24 cellular contexts compared by ENCODE assay signal in the genomic region with DNA sequence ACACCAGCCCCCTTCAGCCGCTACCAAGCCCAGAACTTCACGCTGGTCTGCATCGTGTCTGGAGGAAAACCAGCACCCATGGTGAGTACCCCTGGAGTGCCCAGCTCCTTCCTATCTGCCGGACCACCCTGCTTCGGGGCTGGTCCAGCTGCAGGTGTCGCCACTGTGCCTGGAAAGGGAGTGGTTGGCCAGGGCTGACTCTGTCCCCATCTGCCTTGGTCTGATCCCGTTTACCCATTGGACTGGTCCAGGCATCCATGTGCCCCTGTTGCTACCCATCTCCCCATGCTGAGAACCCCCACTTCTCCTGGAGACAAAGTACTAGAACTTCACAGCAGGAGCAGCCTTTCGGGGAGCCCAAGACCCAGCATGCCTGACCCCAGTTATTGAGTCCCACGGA.
DNase-seq lines count a peak whose midpoint lies in the region; ATAC-seq, FAIRE-seq and TF ChIP-seq lines count a peak whose summit lies in the region.
"Had no signal": no experiment of that assay in that cellular context is flagged by ENCODE, and none has a peak within 500 bp of the region (broad histone marks: within the 10 kb centered on the region; RNA-seq: fewer than 3 reads in every experiment).

No MANE protein-coding gene starts in this region.

- no peak overlapping the region for H3K14ac ChIP-seq in neuronal stem cell (ENCODE audit: low read length)

- no peak overlapping the region for H3K4ac ChIP-seq in neuronal stem cell (ENCODE audit: low read length)

- H3K4me2 ChIP-seq in HepG2 (ENCODE audit: low read depth, low read length) (no peak overlapping the region), neuronal stem cell (ENCODE audit: insufficient read depth, low read length, poor library complexity, severe bottlenecking) (no peak overlapping the region)
- H3K4me2 ChIP-seq: A549, BLaER1 had no signal

- H4K8ac ChIP-seq in neuronal stem cell (ENCODE audit: low read depth, low read length), result no peak overlapping the region

- H3K79me2 ChIP-seq in HepG2 (ENCODE audit: insufficient read depth, low read length), result no peaks in the 10 kb centered on the region

- peaks cover 18% of the 10 kb centered on the region for H3K36me3 Mint-ChIP-seq in WTC11
- no peaks in the 10 kb centered on the region for H3K36me3 Mint-ChIP-seq in CD4-positive, alpha-beta T cell (ENCODE audit: low read depth)
- H3K36me3 Mint-ChIP-seq: CD14-positive monocyte; CD8-positive, alpha-beta memory T cell; IgD-negative memory B cell had no signal

- H3K4me1 Mint-ChIP-seq in WTC11, result peaks cover 13% of the 10 kb centered on the region
- no peaks in the 10 kb centered on the region for H3K4me1 Mint-ChIP-seq in CD4-positive, alpha-beta T cell (ENCODE audit: low read depth)
- H3K4me1 Mint-ChIP-seq: CD14-positive monocyte; CD8-positive, alpha-beta memory T cell had no signal

- BruUV-seq in HepG2 (replicated peaks; lab: Mats Ljungman, UMichigan), result no TSS peak

- H3K27ac Mint-ChIP-seq in WTC11, result no peak overlapping the region
- no peak overlapping the region for H3K27ac Mint-ChIP-seq in CD4-positive, alpha-beta T cell
- H3K27ac Mint-ChIP-seq: CD14-positive monocyte; CD8-positive, alpha-beta memory T cell; HFFc6; IgD-negative memory B cell had no signal

- no peaks in the 10 kb centered on the region for H3K9me3 ChIP-seq in HepG2 (ENCODE audit: low read length)
- no peaks in the 10 kb centered on the region for H3K9me3 ChIP-seq in right lobe of liver
- no peaks in the 10 kb centered on the region for H3K9me3 ChIP-seq in neuronal stem cell (replicated peaks in 1 of 2; ENCODE audit: control insufficient read depth in 2 of 2, insufficient read depth in 1 of 2, low read depth in 1 of 2, low read length in 2 of 2)
- no peaks in the 10 kb centered on the region for H3K9me3 ChIP-seq in heart left ventricle
- H3K9me3 ChIP-seq in CD4-positive, alpha-beta T cell (ENCODE audit: control insufficient read depth, low read length), result no peaks in the 10 kb centered on the region
- H3K9me3 ChIP-seq: A549, BLaER1, HAP-1 had no signal

- H3K23ac ChIP-seq in neuronal stem cell (ENCODE audit: low read depth, low read length, poor library complexity), result peak overlapping the region; percentile 67

- no peak for FAIRE-seq in HepG2 (lab: Jason Lieb, UNC)
- FAIRE-seq: A549, GM12878, HTR-8/SVneo had no signal

- H2BK5ac ChIP-seq in neuronal stem cell (ENCODE audit: low read length), result no peak overlapping the region

- TF ChIP-seq POLR2A in HepG2 (IDR thresholded peaks at IDR 0.05; ENCODE audit: insufficient read depth in 1 of 2, low read depth in 2 of 2, low read length in 2 of 2) (no peak), right lobe of liver (IDR thresholded peaks at IDR 0.05) (no peak), heart left ventricle (IDR thresholded peaks at IDR 0.05) (no peak)

- CTCF ChIA-PET in HepG2 (lab: Yijun Ruan, JAX; ENCODE audit: low intra/inter-chr PET ratio, low total read pairs), result no interaction called here
- CTCF ChIA-PET in WTC11 (lab: Charles Lee), result interaction anchor here (0.7 to 2.6 kb wide), 11 partner anchors 13 to 213 kb away, joined by 3 to 8 read pairs (median 3); a partner anchor contains a TSS
- CTCF ChIA-PET in CD4-positive, alpha-beta T cell (lab: Charles Lee), result no interaction called here

- no peak overlapping the region for H3K27ac ChIP-seq in HepG2 (ENCODE audit: extremely low read length, insufficient read depth, low read length)
- no peak overlapping the region for H3K27ac ChIP-seq in right lobe of liver
- H3K27ac ChIP-seq in neuronal stem cell (replicated peaks; ENCODE audit: low read length), result no peak overlapping the region
- H3K27ac ChIP-seq in brain microvascular endothelial cell, result no peak overlapping the region
- H3K27ac ChIP-seq in heart left ventricle, result no peak overlapping the region
- no peak overlapping the region for H3K27ac ChIP-seq in CD4-positive, alpha-beta T cell (ENCODE audit: low read depth, low read length)
- H3K27ac ChIP-seq: 22Rv1, A549, BLaER1 had no signal

- H3K4me1 ChIP-seq in HepG2 (ENCODE audit: insufficient read depth, low read length), result no peaks in the 10 kb centered on the region
- no peaks in the 10 kb centered on the region for H3K4me1 ChIP-seq in right lobe of liver
- H3K4me1 ChIP-seq in neuronal stem cell (ENCODE audit: control insufficient read depth in 2 of 2, insufficient read depth in 1 of 2, low read depth in 1 of 2, low read length in 2 of 2), result peaks cover 0 to 4% of the 10 kb centered on the region in 2 donors
- H3K4me1 ChIP-seq in heart left ventricle, result no peaks in the 10 kb centered on the region
- H3K4me1 ChIP-seq: A549, HAP-1 had no signal

- no peak overlapping the region for H2AFZ ChIP-seq in HepG2 (ENCODE audit: low read length)
- H2AFZ ChIP-seq in neuronal stem cell (ENCODE audit: low read length), result no peak overlapping the region

- peak; percentile 43 for TF ChIP-seq CTCF in HepG2 (CRISPR knock-in tag; IDR thresholded peaks at IDR 0.05)
- TF ChIP-seq CTCF in right lobe of liver (IDR thresholded peaks at IDR 0.05), result no peak
- no peak for TF ChIP-seq CTCF in WTC11 (IDR thresholded peaks at IDR 0.05)
- no peak for TF ChIP-seq CTCF in brain microvascular endothelial cell (IDR thresholded peaks at IDR 0.05; ENCODE audit: low read depth, low read length, missing control alignments)
- TF ChIP-seq CTCF in heart left ventricle (IDR thresholded peaks at IDR 0.05), result no peak
- no peak for TF ChIP-seq CTCF in CD4-positive, alpha-beta T cell (IDR thresholded peaks at IDR 0.05)

- H2BK15ac ChIP-seq in neuronal stem cell (ENCODE audit: low read length), result peak overlapping the region; percentile 59

- H3K9ac ChIP-seq in HepG2 (ENCODE audit: insufficient read depth, low read depth, low read length), result no peak overlapping the region
- peak overlapping the region; percentile 74 for H3K9ac ChIP-seq in neuronal stem cell (ENCODE audit: low read depth, low read length, poor library complexity)
- H3K9ac ChIP-seq: BLaER1 had no signal

- H3K4me3 Mint-ChIP-seq in WTC11, result no peak overlapping the region
- no peak overlapping the region for H3K4me3 Mint-ChIP-seq in CD4-positive, alpha-beta T cell
- H3K4me3 Mint-ChIP-seq: CD14-positive monocyte; CD8-positive, alpha-beta memory T cell; HFFc6; IgD-negative memory B cell had no signal

- DNase-seq in HepG2 (ENCODE audit: low spot score) (no peak), right lobe of liver (no peak), WTC11 (ENCODE audit: low spot score) (no peak), neuronal stem cell (ENCODE audit: low spot score) (no peak), CD1c-positive myeloid dendritic cell (ENCODE audit: extremely low spot score) (no peak), brain microvascular endothelial cell (no peak), heart left ventricle (no peak)
- DNase-seq in CD4-positive, alpha-beta T cell, result no peak
- DNase-seq: CD8-positive, alpha-beta memory T cell; COR-L47; DMS 273 treated with DMSO at 0.1 percent for 48 hours; DMS53; DND-41; EL; GOT3; HFFc6 had no signal

- peaks cover 4 to 41% of the 10 kb centered on the region in 2 experiments; a peak in 3 of 5 replicates for H3K27me3 ChIP-seq in HepG2 (ENCODE audit: control insufficient read depth in 1 of 2, insufficient read depth in 2 of 2, low read length in 2 of 2)
- H3K27me3 ChIP-seq in right lobe of liver, result no peaks in the 10 kb centered on the region
- H3K27me3 ChIP-seq in neuronal stem cell (ENCODE audit: control insufficient read depth in 3 of 3, insufficient read depth in 3 of 3, low read depth in 1 of 3, low read length in 3 of 3), result peaks cover 0 to 4% (median 0%) of the 10 kb centered on the region in 3 experiments
- H3K27me3 ChIP-seq in brain microvascular endothelial cell (replicated peaks), result no peaks in the 10 kb centered on the region
- peaks cover 0 to 66% (median 2%) of the 10 kb centered on the region in 9 donors for H3K27me3 ChIP-seq in heart left ventricle
- H3K27me3 ChIP-seq in CD4-positive, alpha-beta T cell (ENCODE audit: control insufficient read depth, insufficient read depth, low read length), result peaks cover 16% of the 10 kb centered on the region
- H3K27me3 ChIP-seq: BLaER1 had no signal

- no peak overlapping the region for H3K4me3 ChIP-seq in HepG2 (replicated peaks in 1 of 3; ENCODE audit: insufficient read depth in 1 of 3, low read depth in 2 of 3, low read length in 3 of 3)
- H3K4me3 ChIP-seq in right lobe of liver, result no peak overlapping the region
- no peak overlapping the region for H3K4me3 ChIP-seq in neuronal stem cell (ENCODE audit: low read length in 2 of 2)
- no peak overlapping the region for H3K4me3 ChIP-seq in brain microvascular endothelial cell (ENCODE audit: low read depth, low read length)
- H3K4me3 ChIP-seq in heart left ventricle, result no peak overlapping the region
- H3K4me3 ChIP-seq: A549, BLaER1, GM12878, HAP-1 had no signal

- H2AK5ac ChIP-seq in neuronal stem cell (ENCODE audit: low read depth, low read length), result peak overlapping the region; percentile 59

- POLR2A ChIA-PET in HepG2 (lab: Yijun Ruan, JAX), result no interaction called here
- POLR2A ChIA-PET in WTC11 (lab: Charles Lee), result no interaction called here
- POLR2A ChIA-PET in CD4-positive, alpha-beta T cell (lab: Charles Lee), result no interaction called here

- H3K36me3 ChIP-seq in HepG2 (replicated peaks in 1 of 2; ENCODE audit: control insufficient read depth in 1 of 2, insufficient read depth in 2 of 2, low read length in 2 of 2) (no peaks in the 10 kb centered on the region), right lobe of liver (no peaks in the 10 kb centered on the region), neuronal stem cell (replicated peaks in 1 of 2; ENCODE audit: control insufficient read depth in 2 of 2, insufficient read depth in 2 of 2, low read length in 2 of 2) (no peaks in the 10 kb centered on the region), brain microvascular endothelial cell (replicated peaks) (no peaks in the 10 kb centered on the region), heart left ventricle (no peaks in the 10 kb centered on the region)
- H3K36me3 ChIP-seq: BLaER1, HAP-1 had no signal

- peak overlapping the region; percentile 75 for H2BK12ac ChIP-seq in neuronal stem cell (ENCODE audit: low read length)

- no peak overlapping the region for H2BK120ac ChIP-seq in neuronal stem cell (ENCODE audit: low read depth, low read length)

- H3K18ac ChIP-seq in neuronal stem cell (ENCODE audit: low read length), result peak overlapping the region; percentile 66

- WGBS in HepG2 (ENCODE audit: low lambda C conversion rate), result 16% methylated on average over 4 of the region's 9 CpGs
- WGBS in right lobe of liver (ENCODE audit: insufficient coverage, low coverage, low lambda C conversion rate, missing lambda C conversion rate), result 50% methylated on average over 5 of the region's 9 CpGs
- no CpG with 5 or more reads among the region's 9 CpGs for WGBS in neuronal stem cell (ENCODE audit: extremely low coverage in 2 of 2, insufficient read length in 2 of 2, insufficient replicate concordance in 1 of 2), 2 donors
- WGBS in heart left ventricle, 4 donors, result 61 to 72% (median 63%) methylated on average over 9 of the region's 9 CpGs

- in situ Hi-C loops in HepG2 (cut with HindIII; ENCODE audit: extremely low pct_ligation_motif_present, low pct_unique_long_range_greater_than_20kb), result no loop called here
- in situ Hi-C loops in brain microvascular endothelial cell (cut with HindIII; ENCODE audit: low pct_ligation_motif_present, low sequenced_read_pairs), result no loop called here

- peaks cover 2% of the 10 kb centered on the region; the same call in 1 of the 2 replicates for H3K27me3 Mint-ChIP-seq in WTC11 (ENCODE audit: low read depth)
- H3K27me3 Mint-ChIP-seq in CD4-positive, alpha-beta T cell, result peaks cover 72% of the 10 kb centered on the region

- intact Hi-C loops in HepG2 (cut with micrococcal nuclease; ENCODE audit: unreplicated experiment) (no loop called here), right lobe of liver (cut with DNase I) (no loop called here), heart left ventricle (cut with DNase I) (loop anchor here in 1 of 10 donors (10.0 kb wide), 1 partner anchor 83 kb away; no protein-coding TSS in a partner anchor)
- intact Hi-C loops in CD4-positive, alpha-beta T cell (cut with DNase I, micrococcal nuclease), result no loop called here

- peaks cover 9% of the 10 kb centered on the region for H3K9me3 Mint-ChIP-seq in WTC11
- no peaks in the 10 kb centered on the region for H3K9me3 Mint-ChIP-seq in CD4-positive, alpha-beta T cell

- H3K79me1 ChIP-seq in neuronal stem cell (ENCODE audit: low read depth, low read length), result no peaks in the 10 kb centered on the region

- TF ChIP-seq RAD21 in HepG2 (CRISPR knock-in tag; IDR thresholded peaks at IDR 0.05), result no peak

- TF ChIP-seq EP300 in HepG2 (IDR thresholded peaks at IDR 0.05; ENCODE audit: low read depth in 2 of 2, low read length in 2 of 2) (no peak), HepG2 (CRISPR knock-in tag; IDR thresholded peaks at IDR 0.05; ENCODE audit: borderline replicate concordance) (no peak)

- H4K20me1 ChIP-seq in HepG2 (ENCODE audit: insufficient read depth, low read length), result no peaks in the 10 kb centered on the region
- H4K20me1 ChIP-seq: BLaER1 had no signal

- 0 out of 3 replicates have a peak, but pooled peaks have one; percentile 41 for ATAC-seq in HepG2
- no peak for ATAC-seq in right lobe of liver
- peak; percentile 27; the same call in 1 of the 2 replicates for ATAC-seq in WTC11
- ATAC-seq in heart left ventricle, result no peak
- no peak for ATAC-seq in CD4-positive, alpha-beta T cell (ENCODE audit: poor library complexity)
- ATAC-seq: A549, GM12878 had no signal

- no peak overlapping the region for H4K91ac ChIP-seq in neuronal stem cell (ENCODE audit: low read depth, low read length, poor library complexity)

Comparison
In these comparisons a context has a peak if more than half of its experiments do, and no peak if none do; other contexts are left out.
1. ATAC-seq: peak in HepG2 (single experiment) and WTC11 (single experiment); none in right lobe of liver (0 of 4), heart left ventricle (0 of 4) and CD4-positive, alpha-beta T cell (single experiment).